ENCODE assay signal across 10 cellular contexts in the genomic region with DNA sequence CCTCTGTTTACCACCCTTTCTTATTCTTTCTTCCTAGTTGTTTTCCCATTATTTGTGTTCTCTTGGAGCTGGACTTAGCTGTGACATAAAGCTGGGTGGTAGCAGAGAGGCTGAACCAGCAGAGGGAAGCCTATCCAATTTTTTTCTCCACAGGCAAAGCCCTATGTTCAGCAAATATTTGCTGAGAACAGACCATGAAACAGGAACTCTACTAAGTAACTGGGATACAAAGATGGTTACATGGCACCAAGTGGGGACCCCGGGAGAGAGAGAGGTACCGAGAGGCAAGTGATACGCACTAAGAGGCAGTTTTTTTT. TPM values are rescaled to one million over a fixed set of nuclear protein-coding genes. Genes with fewer than 3 reads are reported as not detected.
DNase-seq lines count a peak whose midpoint lies in the region; ATAC-seq, FAIRE-seq and TF ChIP-seq lines count a peak whose summit lies in the region.
"Had no signal": no experiment of that assay in that cellular context is flagged by ENCODE, and none has a peak within 500 bp of the region (broad histone marks: within the 10 kb centered on the region; RNA-seq: fewer than 3 reads in every experiment).

No MANE protein-coding gene starts in this region.

- no peak overlapping the region for H3K27ac ChIP-seq in CD8-positive, alpha-beta memory T cell (ENCODE audit: low read depth, low read length)
- no peak overlapping the region for H3K27ac ChIP-seq in pancreas

- peak overlapping the region; percentile 11 for H3K4me3 ChIP-seq in CD8-positive, alpha-beta memory T cell (ENCODE audit: low read length)
- H3K4me3 ChIP-seq in pancreas: no peak overlapping the region

- WGBS in pancreas, 2 donors: 82 to 86% methylated on average over 3 of the region's 3 CpGs

- TF ChIP-seq CTCF in pancreas (IDR thresholded peaks at IDR 0.05) (no peak), type B pancreatic cell (conservative IDR thresholded peaks at IDR 0.05) (no peak)

- DNase-seq in CD8-positive, alpha-beta memory T cell: no peak
- DNase-seq in M059J (ENCODE audit: low read depth) (peak; percentile 18), cerebellar cortex (ENCODE audit: low spot score) (peak; percentile 25), pancreas (no peak), type B pancreatic cell (ENCODE audit: extremely low spot score, unreplicated experiment) (no peak), SKM-1 (lab: John Stamatoyannopoulos, UW; ENCODE audit: unreplicated experiment) (no peak), HEK293T (ENCODE audit: extremely low spot score) (no peak)

- no peak overlapping the region for H3K27ac Mint-ChIP-seq in CD8-positive, alpha-beta memory T cell
- no peak overlapping the region for H3K27ac Mint-ChIP-seq in type B pancreatic cell
- H3K27ac Mint-ChIP-seq: natural killer cell treated with Interleukin-12 subunit alpha and Interleukin-12 subunit beta and Interleukin-15 and Interleukin-18, amount 100 ng/mL, for 72 hours; T-helper 2 cell treated with Interferon-gamma antibody and Interleukin-4, amounts not matched to agents 5 μg/mL and 100 μg/mL, for 36 hours had no signal

- H3K4me1 ChIP-seq in CD8-positive, alpha-beta memory T cell (ENCODE audit: insufficient read depth, low read length): peaks cover 8% of the 10 kb centered on the region
- H3K4me1 ChIP-seq in pancreas: peaks cover 0 to 5% (median 0%) of the 10 kb centered on the region in 3 donors

- no peaks in the 10 kb centered on the region for H3K36me3 ChIP-seq in CD8-positive, alpha-beta memory T cell (ENCODE audit: insufficient read depth, low read length)
- H3K36me3 ChIP-seq in pancreas: no peaks in the 10 kb centered on the region

- CTCF ChIA-PET in CD8-positive, alpha-beta memory T cell (lab: Charles Lee): interaction anchor here (0.7 to 3.4 kb wide), 17 partner anchors 9 to 154 kb away, joined by 3 to 22 read pairs (median 4); partner anchors contain the start of gene UBAP2L
- CTCF ChIA-PET in HEK293T (lab: Yijun Ruan, JAX): interaction anchor here (0.6 to 1.5 kb wide), 10 partner anchors 9 to 135 kb away, joined by 3 to 7 read pairs (median 3); no protein-coding TSS in a partner anchor

- no peaks in the 10 kb centered on the region for H3K36me3 Mint-ChIP-seq in CD8-positive, alpha-beta memory T cell
- no peaks in the 10 kb centered on the region for H3K36me3 Mint-ChIP-seq in type B pancreatic cell
- H3K36me3 Mint-ChIP-seq: natural killer cell treated with Interleukin-12 subunit alpha and Interleukin-12 subunit beta and Interleukin-15 and Interleukin-18, amount 100 ng/mL, for 72 hours had no signal

- H3K9me3 Mint-ChIP-seq in CD8-positive, alpha-beta memory T cell: no peaks in the 10 kb centered on the region
- no peaks in the 10 kb centered on the region for H3K9me3 Mint-ChIP-seq in type B pancreatic cell
- H3K9me3 Mint-ChIP-seq: natural killer cell treated with Interleukin-12 subunit alpha and Interleukin-12 subunit beta and Interleukin-15 and Interleukin-18, amount 100 ng/mL, for 72 hours; T-helper 2 cell treated with Interferon-gamma antibody and Interleukin-4, amounts not matched to agents 5 μg/mL and 100 μg/mL, for 36 hours had no signal

- no peaks in the 10 kb centered on the region for H3K9me3 ChIP-seq in CD8-positive, alpha-beta memory T cell (ENCODE audit: low read length)
- H3K9me3 ChIP-seq in pancreas: no peaks in the 10 kb centered on the region

- no peak overlapping the region for H3K4me3 Mint-ChIP-seq in CD8-positive, alpha-beta memory T cell
- H3K4me3 Mint-ChIP-seq in type B pancreatic cell: no peak overlapping the region
- H3K4me3 Mint-ChIP-seq: natural killer cell treated with Interleukin-12 subunit alpha and Interleukin-12 subunit beta and Interleukin-15 and Interleukin-18, amount 100 ng/mL, for 72 hours; T-helper 2 cell treated with Interferon-gamma antibody and Interleukin-4, amounts not matched to agents 5 μg/mL and 100 μg/mL, for 36 hours had no signal

- no peaks in the 10 kb centered on the region for H3K27me3 ChIP-seq in CD8-positive, alpha-beta memory T cell (ENCODE audit: insufficient read depth, low read length, poor library complexity, severe bottlenecking)
- H3K27me3 ChIP-seq in pancreas: no peaks in the 10 kb centered on the region

- H3K4me1 Mint-ChIP-seq in CD8-positive, alpha-beta memory T cell: no peaks in the 10 kb centered on the region
- H3K4me1 Mint-ChIP-seq in type B pancreatic cell (ENCODE audit: unreplicated experiment): peaks cover 10% of the 10 kb centered on the region

- peak; percentile 17 to 73 (median 56) for ATAC-seq in pancreas
- no peak for ATAC-seq in HG03521 (IDR thresholded peaks at IDR 0.05; ENCODE audit: unreplicated experiment)
- ATAC-seq: natural killer cell treated with Interleukin-12 subunit alpha and Interleukin-12 subunit beta and Interleukin-15 and Interleukin-18, amount 100 ng/mL, for 72 hours had no signal

- peaks cover 0 to 7% of the 10 kb centered on the region in 2 donors for H3K27me3 Mint-ChIP-seq in CD8-positive, alpha-beta memory T cell
- no peaks in the 10 kb centered on the region for H3K27me3 Mint-ChIP-seq in type B pancreatic cell

- intact Hi-C loops in pancreas (cut with DNase I): no loop called here

- POLR2A ChIA-PET in CD8-positive, alpha-beta memory T cell (lab: Charles Lee): interaction anchor here (0.6 to 1.4 kb wide), 3 partner anchors 22 to 1700 kb away, joined by 3 to 4 read pairs (median 3); no protein-coding TSS in a partner anchor
- POLR2A ChIA-PET in HEK293T (lab: Yijun Ruan, JAX): interaction anchor here (0.9 to 1.4 kb wide), 4 partner anchors 11 to 21 kb away, joined by 3 to 12 read pairs (median 5); partner anchors contain the start of gene UBAP2L

- no peak for FAIRE-seq in pancreas (lab: Jason Lieb, UNC)

TF ChIP-seq in HEK293T, 16 proteins besides CTCF, POLR2A, EP300 and RAD21:
- no peak for TF ChIP-seq FOXM1 (IDR thresholded peaks at IDR 0.05; ENCODE audit: borderline replicate concordance)
- TF ChIP-seq ELF4 (IDR thresholded peaks at IDR 0.05): no peak
- TF ChIP-seq FOXA1 (IDR thresholded peaks at IDR 0.05): no peak
- no peak for TF ChIP-seq NFRKB (IDR thresholded peaks at IDR 0.05)
- TF ChIP-seq HDGF (IDR thresholded peaks at IDR 0.05; ENCODE audit: borderline replicate concordance): no peak
- no peak for TF ChIP-seq SP1 (IDR thresholded peaks at IDR 0.05)
- no peak for TF ChIP-seq SUZ12 (IDR thresholded peaks at IDR 0.05)
- no peak for TF ChIP-seq BHLHE40 (IDR thresholded peaks at IDR 0.05; ENCODE audit: borderline replicate concordance)

RNA-seq across cellular contexts. Expression of gene CFAP141, which starts 6.6 kb away (rescaled TPM):
- total RNA-seq in CD8-positive, alpha-beta memory T cell: not detected
- not detected for polyA plus RNA-seq in CD8-positive, alpha-beta memory T cell
- not detected in 2 replicates for total RNA-seq in M059J (2014; rRNA removed; shearing (Covaris generic))
- total RNA-seq in pancreas (not detected), type B pancreatic cell (ENCODE audit: low replicate concordance) (not detected in 2 replicates)
- under 1 TPM in 1 of 2 donors, not detected in 1; 0.52 TPM for polyA plus RNA-seq in pancreas
- total RNA-seq: natural killer cell treated with Interleukin-12 subunit alpha and Interleukin-12 subunit beta and Interleukin-15 and Interleukin-18, amount 100 ng/mL, for 72 hours had no signal

RNA-seq across cellular contexts. Expression of gene TPM3, which starts 7.6 kb away (rescaled TPM):
- 100 to 1,000 TPM; 802 to 863 TPM for total RNA-seq in CD8-positive, alpha-beta memory T cell
- 948 TPM for polyA plus RNA-seq in CD8-positive, alpha-beta memory T cell
- total RNA-seq in M059J (2014; rRNA removed; shearing (Covaris generic)): 679 and 714 TPM in 2 replicates
- total RNA-seq in pancreas (100 to 1,000 TPM in 2 of 6 donors, 10 to 100 TPM in 4; 49.0 to 158 (median 90.2) TPM), type B pancreatic cell (ENCODE audit: low replicate concordance) (263 and 371 TPM in 2 replicates)
- polyA plus RNA-seq in pancreas: 100 to 1,000 TPM in 1 of 2 donors, 10 to 100 TPM in 1; 47.7 to 116 TPM

RNA-seq across cellular contexts. Expression of gene UBAP2L, which starts 21.2 kb away (rescaled TPM):
- total RNA-seq in CD8-positive, alpha-beta memory T cell: 100 to 1,000 TPM; 258 to 277 TPM
- 63.0 TPM for polyA plus RNA-seq in CD8-positive, alpha-beta memory T cell
- total RNA-seq in M059J (2014; rRNA removed; shearing (Covaris generic)): 77.8 and 101 TPM in 2 replicates
- total RNA-seq in pancreas: 10 to 100 TPM; 32.7 to 69.8 (median 46.9) TPM
- 10 to 100 TPM; 50.5 to 58.1 TPM for polyA plus RNA-seq in pancreas
- 188 and 216 TPM in 2 replicates for total RNA-seq in type B pancreatic cell (ENCODE audit: low replicate concordance)

RNA-seq across cellular contexts. Expression of gene NUP210L, which starts 44.6 kb away (rescaled TPM):
- total RNA-seq in CD8-positive, alpha-beta memory T cell: under 1 TPM in 1 of 2 experiments, not detected in 1; 0.09 TPM
- polyA plus RNA-seq in CD8-positive, alpha-beta memory T cell: 0.06 TPM
- not detected in 2 replicates for total RNA-seq in M059J (2014; rRNA removed; shearing (Covaris generic))
- under 1 TPM in 3 of 6 donors, not detected in 3; 0.04 to 0.06 (median 0.06) TPM for total RNA-seq in pancreas
- polyA plus RNA-seq in pancreas: under 1 TPM in 1 of 2 donors, not detected in 1; 0.02 TPM
- total RNA-seq in type B pancreatic cell (ENCODE audit: low replicate concordance): 0.07 TPM in 1 of 2 replicates, not detected in the other

Comparison
In these comparisons a context has a peak if more than half of its experiments do, and no peak if none do; other contexts are left out.
1. DNase-seq: peak in M059J (single experiment) and cerebellar cortex (single experiment); none in CD8-positive, alpha-beta memory T cell (0 of 5), pancreas (0 of 6), type B pancreatic cell (single experiment), SKM-1 (single experiment) and HEK293T (single experiment).